ENCODE assay signal across 32 cellular contexts in genomic region chr4:36494766-36495165, GRCh38.
"Had no signal": no experiment of that assay in that cellular context is flagged by ENCODE, and none has a peak within 500 bp of the region (broad histone marks: within the 10 kb centered on the region; RNA-seq: fewer than 3 reads in every experiment).

No MANE protein-coding gene starts in this region.

- H3K4me3 ChIP-seq: adrenal gland, ascending aorta, body of pancreas, breast epithelium, cardiac muscle cell had no signal

- FAIRE-seq: astrocyte, bronchial epithelial cell had no signal

- H3K9me3 ChIP-seq: adrenal gland, ascending aorta, body of pancreas, breast epithelium had no signal

- H3K27ac ChIP-seq: adrenal gland, ascending aorta, body of pancreas, brain microvascular endothelial cell, breast epithelium, cardiac muscle cell had no signal

- ATAC-seq: activated naive CD4-positive, alpha-beta T cell treated with anti-CD3 and anti-CD28 coated beads, Interleukin-2, amount 50 U/mL, for 72 hours; activated naive CD8-positive, alpha-beta T cell treated with anti-CD3 and anti-CD28 coated beads, Interleukin-2, amount 50 U/mL, for 24 hours; activated T-cell treated with anti-CD3 and anti-CD28 coated beads, Interleukin-2, amount 50 U/mL, for 4 hours; activated T-helper 17 cell treated with anti-CD3 and anti-CD28 coated beads, Interleukin-2, amount 50 U/mL, for 72 hours; body of pancreas had no signal

- DNase-seq: activated effector memory CD4-positive, alpha-beta T cell treated with anti-CD3 and anti-CD28 coated beads, Interleukin-2, amount 50 U/mL, for 16 hours; activated effector memory CD4-positive, alpha-beta T cell treated with Interleukin-2 at 50 U/mL for 16 hours; activated gamma-delta T cell; activated gamma-delta T cell treated with Interleukin-2 at 50 U/mL for 16 hours; activated naive CD4-positive, alpha-beta T cell; activated naive CD4-positive, alpha-beta T cell treated with anti-CD3 and anti-CD28 coated beads for 36 hours; activated naive CD4-positive, alpha-beta T cell treated with anti-CD3 and anti-CD28 coated beads, Interleukin-2, amount 10 ng/mL, durations not matched to agents 7 days and 5 days; activated naive CD4-positive, alpha-beta T cell treated with anti-CD3 and anti-CD28 coated beads, Interleukin-2, amount 50 U/mL, for 16 hours; activated naive CD4-positive, alpha-beta T cell treated with Interleukin-2 at 50 U/mL for 16 hours; activated naive CD8-positive, alpha-beta T cell treated with anti-CD3 and anti-CD28 coated beads for 36 hours; activated naive CD8-positive, alpha-beta T cell treated with anti-CD3 and anti-CD28 coated beads, Interleukin-2, amount 10 ng/mL, durations not matched to agents 7 days and 5 days; activated naive CD8-positive, alpha-beta T cell treated with anti-CD3 and anti-CD28 coated beads, Interleukin-2, amount 50 U/mL, for 24 hours; activated T-cell treated with anti-CD3 and anti-CD28 coated beads, Interleukin-2, amount 50 U/mL, for 4 hours; activated T-cell treated with anti-CD3 and anti-CD28 coated beads, Interleukin-2, amount 50 U/mL, for 48 hours; activated T-cell treated with anti-CD3 and anti-CD28 coated beads, Interleukin-2, amount 50 U/mL, for 72 hours; adrenal gland; amniotic stem cell; amygdala; anterior cingulate cortex; aorta; body of pancreas; brain microvascular endothelial cell; caudate nucleus; central memory CD4-positive, alpha-beta T cell; cerebellar nuclear complex had no signal

- H3K27me3 ChIP-seq: adrenal gland, ascending aorta, body of pancreas, brain microvascular endothelial cell, breast epithelium, cardiac muscle cell had no signal

- H3K36me3 ChIP-seq: adrenal gland, ascending aorta, brain microvascular endothelial cell, breast epithelium, cardiac muscle cell had no signal

- H3K4me1 ChIP-seq: adrenal gland, ascending aorta, body of pancreas, breast epithelium had no signal
